In the genomic region with DNA sequence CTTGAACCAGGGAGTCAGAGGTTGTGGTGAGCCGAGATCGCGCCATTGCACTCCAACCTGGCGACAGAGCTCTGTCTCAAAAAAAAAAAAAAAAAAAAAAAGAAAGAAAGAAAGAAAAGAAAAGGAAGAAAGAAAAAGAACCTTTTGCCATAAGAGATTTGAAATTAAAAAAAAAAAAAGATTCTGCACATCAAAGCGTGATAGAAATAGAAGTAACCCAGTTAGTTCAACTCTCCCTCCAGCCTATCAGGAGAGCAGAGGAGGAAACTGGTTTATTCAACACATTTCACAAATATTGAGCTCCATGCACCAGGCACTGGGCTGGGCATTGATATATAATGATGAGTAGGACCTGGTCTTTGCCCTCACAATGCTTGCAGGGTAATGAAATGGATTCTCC, we compare ENCODE assay signal across 21 cellular contexts.
"Had no signal": no experiment of that assay in that cellular context is flagged by ENCODE, and none has a peak within 500 bp of the region (broad histone marks: within the 10 kb centered on the region; RNA-seq: fewer than 3 reads in every experiment).

No MANE protein-coding gene starts in this region.

- H3K9ac ChIP-seq: KMS-11, SK-N-SH had no signal

- H3K27ac ChIP-seq: KMS-11 had no signal

- FAIRE-seq: HepG2, RCC 7860 had no signal

- H3K9me3 ChIP-seq: SK-N-SH had no signal

- H3K4me2 ChIP-seq: KMS-11, SK-N-SH had no signal

- DNase-seq: IMR-90, Kasumi-1, MM.1S, NCI-H1092 treated with DMSO at 0.1 percent for 48 hours, NCI-H1436, NCI-H2081, NCI-H2171, NCI-H226, NCI-H446, NCI-H510A, NCI-H524 treated with DMSO at 0.1 percent for 48 hours, NCI-H69, NCI-H774, Right ventricle myocardium superior, RPMI8226, SIG-M5, SK-N-SH, SW 1271 had no signal

- ATAC-seq: HepG2 had no signal
